ENCODE assay signal across 16 cellular contexts in the genomic region with DNA sequence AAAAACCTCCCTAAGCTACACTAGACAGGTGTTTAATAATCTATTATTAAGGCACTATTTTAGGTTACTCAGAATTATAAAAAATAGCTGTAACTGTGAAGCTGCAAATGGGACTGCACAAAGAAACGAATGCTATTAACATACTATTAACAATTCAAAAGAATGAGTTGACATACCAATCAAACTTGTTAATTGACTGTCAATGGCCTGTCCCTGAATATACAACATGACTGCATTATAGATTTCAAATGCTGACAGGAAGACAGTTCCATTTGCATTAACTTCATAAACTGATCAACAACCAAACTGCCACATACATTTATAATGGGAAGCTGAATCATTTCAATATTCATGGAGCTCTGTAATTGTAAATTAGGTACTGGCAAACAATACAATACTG.
DNase-seq lines count a peak whose midpoint lies in the region; ATAC-seq, FAIRE-seq and TF ChIP-seq lines count a peak whose summit lies in the region.
"Had no signal": no experiment of that assay in that cellular context is flagged by ENCODE, and none has a peak within 500 bp of the region (broad histone marks: within the 10 kb centered on the region; RNA-seq: fewer than 3 reads in every experiment).

No MANE protein-coding gene starts in this region.

- no peak overlapping the region for H3K23ac ChIP-seq in mesendoderm (ENCODE audit: low read length)

- H3K56ac ChIP-seq in mesendoderm (ENCODE audit: low read length) = no peak overlapping the region

- no peak overlapping the region for H4K5ac ChIP-seq in mesendoderm (ENCODE audit: low read length)

- no peak overlapping the region for H3K4ac ChIP-seq in mesendoderm (ENCODE audit: low read depth, low read length)

- no peak overlapping the region for H3K4me2 ChIP-seq in A549
- H3K4me2 ChIP-seq in mesendoderm (ENCODE audit: low read length) = no peak overlapping the region

- no peak for TF ChIP-seq POLR2A in A549 (IDR thresholded peaks at IDR 0.05; ENCODE audit: low read length)

- no peak overlapping the region for H3K4me3 Mint-ChIP-seq in natural killer cell
- H3K4me3 Mint-ChIP-seq: B cell; CD4-positive, alpha-beta T cell had no signal

- H3K9ac ChIP-seq in HUES48 (ENCODE audit: low read depth, low read length) (no peak overlapping the region), mesendoderm (ENCODE audit: low read length) (no peak overlapping the region)

- intact Hi-C loops in natural killer cell (cut with micrococcal nuclease) = no loop called here

- H3K9me3 Mint-ChIP-seq in natural killer cell = peaks cover 4 to 8% of the 10 kb centered on the region in 2 donors
- H3K9me3 Mint-ChIP-seq: CD4-positive, alpha-beta T cell had no signal

- TF ChIP-seq RAD21 in A549 (conservative IDR thresholded peaks at IDR 0.05 in 1 of 2, IDR thresholded peaks at IDR 0.05 in 1 of 2) = no peak

- no peaks in the 10 kb centered on the region for H3K79me1 ChIP-seq in mesendoderm (ENCODE audit: low read length)

- H3K36me3 Mint-ChIP-seq in natural killer cell = no peaks in the 10 kb centered on the region

- ATAC-seq in A549 = no peak
- no peak for ATAC-seq in natural killer cell
- ATAC-seq in GM19397 (IDR thresholded peaks at IDR 0.05; ENCODE audit: unreplicated experiment) = no peak
- ATAC-seq: GM12878, HCT116 had no signal

- H3K27me3 Mint-ChIP-seq in natural killer cell (ENCODE audit: low read depth in 2 of 2) = no peaks in the 10 kb centered on the region
- H3K27me3 Mint-ChIP-seq: B cell; CD4-positive, alpha-beta T cell had no signal

- H3K27me3 ChIP-seq in HUES48 (ENCODE audit: control insufficient read depth, insufficient read depth, low read length) (no peaks in the 10 kb centered on the region), mesendoderm (ENCODE audit: insufficient read depth, low read length, poor library complexity) (no peaks in the 10 kb centered on the region)

- DNase-seq in A549 (ENCODE audit: low read depth in 1 of 2, low spot score in 1 of 2) (no peak), caudate nucleus (lab: John Stamatoyannopoulos, UW) (no peak), mesendoderm (peak; percentile 40), NCI-H345 treated with DMSO at 0.1 percent for 48 hours (lab: John Stamatoyannopoulos, UW; ENCODE audit: unreplicated experiment) (no peak), natural killer cell (no peak)
- DNase-seq: 8988T; C1 segment of cervical spinal cord; Calu3; CD4-positive, alpha-beta T cell; DMS 273 treated with DMSO at 0.1 percent for 48 hours had no signal

- WGBS in A549 (ENCODE audit: missing lambda C conversion rate) = 16% methylated on average over 1 of the region's 1 CpG
- no CpG with 5 or more reads among the region's 1 CpG for WGBS in mesendoderm (ENCODE audit: extremely low coverage, insufficient coverage, low lambda C conversion rate)

- POLR2A ChIA-PET in A549 (lab: Yijun Ruan, JAX) = no interaction called here

- no peaks in the 10 kb centered on the region for H3K4me1 Mint-ChIP-seq in natural killer cell
- H3K4me1 Mint-ChIP-seq: B cell had no signal

- H2BK15ac ChIP-seq in mesendoderm (replicated peaks; ENCODE audit: low read depth) = no peak overlapping the region

- CTCF ChIA-PET in A549 (lab: Yijun Ruan, JAX) = interaction anchor here (0.6 to 1.2 kb wide), 3 partner anchors 42 to 234 kb away, joined by 3 to 4 read pairs (median 4); no protein-coding TSS in a partner anchor

- H3K4me1 ChIP-seq in A549 (no peaks in the 10 kb centered on the region), HUES48 (ENCODE audit: control insufficient read depth, insufficient read depth, low read length) (peaks cover 42% of the 10 kb centered on the region), mesendoderm (ENCODE audit: control insufficient read depth, low read depth, low read length) (peaks cover 2% of the 10 kb centered on the region)

- H3K36me3 ChIP-seq in HUES48 (ENCODE audit: control insufficient read depth, insufficient read depth, low read length) (no peaks in the 10 kb centered on the region), mesendoderm (ENCODE audit: control insufficient read depth, insufficient read depth, low read length) (no peaks in the 10 kb centered on the region)

- H3K79me2 ChIP-seq in mesendoderm (ENCODE audit: control insufficient read depth, insufficient read depth, low read length) = no peaks in the 10 kb centered on the region

- H2AK5ac ChIP-seq in mesendoderm (ENCODE audit: low read length) = no peak overlapping the region

- no peak overlapping the region for H3K18ac ChIP-seq in mesendoderm (ENCODE audit: low read length)

- peak; percentile 68 for FAIRE-seq in A549 (lab: Jason Lieb, UNC)
- FAIRE-seq: GM12878, GM18507 had no signal

- TF ChIP-seq CTCF in A549 (IDR thresholded peaks at IDR 0.05) = no peak
- no peak for TF ChIP-seq CTCF in natural killer cell (IDR thresholded peaks at IDR 0.05)

- no peak overlapping the region for H3K27ac Mint-ChIP-seq in natural killer cell
- H3K27ac Mint-ChIP-seq: B cell; CD4-positive, alpha-beta T cell had no signal

- H3K27ac ChIP-seq in A549 = no peak overlapping the region
- peak overlapping the region; percentile 82 for H3K27ac ChIP-seq in HUES48 (ENCODE audit: low read depth, low read length)
- peak overlapping the region; percentile 68 for H3K27ac ChIP-seq in caudate nucleus (ENCODE audit: low read depth, low read length)
- H3K27ac ChIP-seq in mesendoderm (ENCODE audit: low read depth, low read length) = no peak overlapping the region

- H3K9me3 ChIP-seq in A549 = no peaks in the 10 kb centered on the region
- no peaks in the 10 kb centered on the region for H3K9me3 ChIP-seq in HUES48 (ENCODE audit: control insufficient read depth, insufficient read depth, low read length)

- no peak overlapping the region for H2BK5ac ChIP-seq in mesendoderm (ENCODE audit: low read length)

- no peak overlapping the region for H3K4me3 ChIP-seq in A549
- H3K4me3 ChIP-seq in HUES48 (ENCODE audit: low read depth, low read length) = 0 out of 2 replicates have a peak overlapping the region, but pooled peaks have one; percentile 14
- no peak overlapping the region for H3K4me3 ChIP-seq in mesendoderm (ENCODE audit: low read length)
- H3K4me3 ChIP-seq: GM12878 had no signal

- TF ChIP-seq EP300 in A549 (IDR thresholded peaks at IDR 0.05) = no peak

- H4K8ac ChIP-seq in mesendoderm (ENCODE audit: low read depth, low read length) = no peak overlapping the region

- no peak overlapping the region for H2BK120ac ChIP-seq in mesendoderm (ENCODE audit: low read depth, low read length)

TF ChIP-seq in A549, 52 proteins besides CTCF, POLR2A, EP300 and RAD21:
- TF ChIP-seq, protein P1, sequence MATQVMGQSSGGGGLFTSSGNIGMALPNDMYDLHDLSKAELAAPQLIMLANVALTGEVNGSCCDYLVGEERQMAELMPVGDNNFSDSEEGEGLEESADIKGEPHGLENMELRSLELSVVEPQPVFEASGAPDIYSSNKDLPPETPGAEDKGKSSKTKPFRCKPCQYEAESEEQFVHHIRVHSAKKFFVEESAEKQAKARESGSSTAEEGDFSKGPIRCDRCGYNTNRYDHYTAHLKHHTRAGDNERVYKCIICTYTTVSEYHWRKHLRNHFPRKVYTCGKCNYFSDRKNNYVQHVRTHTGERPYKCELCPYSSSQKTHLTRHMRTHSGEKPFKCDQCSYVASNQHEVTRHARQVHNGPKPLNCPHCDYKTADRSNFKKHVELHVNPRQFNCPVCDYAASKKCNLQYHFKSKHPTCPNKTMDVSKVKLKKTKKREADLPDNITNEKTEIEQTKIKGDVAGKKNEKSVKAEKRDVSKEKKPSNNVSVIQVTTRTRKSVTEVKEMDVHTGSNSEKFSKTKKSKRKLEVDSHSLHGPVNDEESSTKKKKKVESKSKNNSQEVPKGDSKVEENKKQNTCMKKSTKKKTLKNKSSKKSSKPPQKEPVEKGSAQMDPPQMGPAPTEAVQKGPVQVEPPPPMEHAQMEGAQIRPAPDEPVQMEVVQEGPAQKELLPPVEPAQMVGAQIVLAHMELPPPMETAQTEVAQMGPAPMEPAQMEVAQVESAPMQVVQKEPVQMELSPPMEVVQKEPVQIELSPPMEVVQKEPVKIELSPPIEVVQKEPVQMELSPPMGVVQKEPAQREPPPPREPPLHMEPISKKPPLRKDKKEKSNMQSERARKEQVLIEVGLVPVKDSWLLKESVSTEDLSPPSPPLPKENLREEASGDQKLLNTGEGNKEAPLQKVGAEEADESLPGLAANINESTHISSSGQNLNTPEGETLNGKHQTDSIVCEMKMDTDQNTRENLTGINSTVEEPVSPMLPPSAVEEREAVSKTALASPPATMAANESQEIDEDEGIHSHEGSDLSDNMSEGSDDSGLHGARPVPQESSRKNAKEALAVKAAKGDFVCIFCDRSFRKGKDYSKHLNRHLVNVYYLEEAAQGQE (IDR thresholded peaks at IDR 0.05) = no peak
- TF ChIP-seq, protein P2, sequence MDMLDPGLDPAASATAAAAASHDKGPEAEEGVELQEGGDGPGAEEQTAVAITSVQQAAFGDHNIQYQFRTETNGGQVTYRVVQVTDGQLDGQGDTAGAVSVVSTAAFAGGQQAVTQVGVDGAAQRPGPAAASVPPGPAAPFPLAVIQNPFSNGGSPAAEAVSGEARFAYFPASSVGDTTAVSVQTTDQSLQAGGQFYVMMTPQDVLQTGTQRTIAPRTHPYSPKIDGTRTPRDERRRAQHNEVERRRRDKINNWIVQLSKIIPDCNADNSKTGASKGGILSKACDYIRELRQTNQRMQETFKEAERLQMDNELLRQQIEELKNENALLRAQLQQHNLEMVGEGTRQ (IDR thresholded peaks at IDR 0.05) = no peak
- no peak for TF ChIP-seq HOXB13 (CRISPR knock-in tag; IDR thresholded peaks at IDR 0.05; ENCODE audit: low read depth)
- TF ChIP-seq, protein P3, sequence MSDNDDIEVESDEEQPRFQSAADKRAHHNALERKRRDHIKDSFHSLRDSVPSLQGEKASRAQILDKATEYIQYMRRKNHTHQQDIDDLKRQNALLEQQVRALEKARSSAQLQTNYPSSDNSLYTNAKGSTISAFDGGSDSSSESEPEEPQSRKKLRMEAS (IDR thresholded peaks at IDR 0.05) = no peak
- no peak for TF ChIP-seq EHMT2 (IDR thresholded peaks at IDR 0.05; ENCODE audit: low read depth)

Comparison
In these comparisons a context has a peak if more than half of its experiments do, and no peak if none do; other contexts are left out.
1. H3K27ac ChIP-seq: peak in HUES48 (single experiment) and caudate nucleus (single experiment); none in A549 (0 of 2) and mesendoderm (single experiment).